In the genomic region with DNA sequence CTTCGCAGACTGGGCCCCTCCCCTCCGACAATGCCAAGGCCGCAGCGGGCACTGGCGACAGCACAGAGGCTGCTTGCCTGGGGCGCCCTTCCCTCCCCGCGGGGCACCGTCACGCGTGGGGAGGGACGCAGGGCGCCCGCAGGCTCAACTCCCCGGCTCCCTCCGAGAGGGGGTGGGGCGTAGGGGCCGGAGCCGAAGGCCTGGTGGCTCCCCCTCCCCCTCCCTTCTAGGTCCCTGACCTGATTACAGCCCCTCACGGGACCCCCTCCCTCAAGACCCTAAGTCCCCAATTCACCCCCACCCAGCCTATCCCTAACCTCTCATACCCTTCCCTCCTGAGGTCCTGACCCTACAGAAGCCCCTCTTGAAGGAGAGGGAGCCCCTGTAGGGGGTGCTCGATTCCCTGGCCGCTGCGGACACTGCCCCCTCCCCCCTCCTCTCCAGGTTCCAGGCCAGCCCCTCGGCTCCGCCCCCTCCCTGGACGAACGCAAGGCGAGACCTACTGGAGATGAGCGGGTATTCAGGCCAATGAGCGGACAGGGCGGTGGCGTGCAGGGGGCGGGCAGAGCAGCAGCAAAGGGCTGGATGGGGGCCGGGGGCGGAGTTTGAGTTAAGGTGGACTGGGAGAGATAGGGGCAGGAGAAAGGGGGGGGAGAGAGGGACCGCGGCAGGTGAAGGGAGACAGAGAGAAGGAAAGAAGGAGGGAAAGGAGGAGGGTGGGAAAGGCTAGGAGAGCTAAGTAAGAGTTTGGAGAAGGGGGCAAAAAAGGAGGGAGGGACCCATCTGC, we compare ENCODE assay signal across 8 cellular contexts. TPM values are rescaled to one million over a fixed set of nuclear protein-coding genes. Genes with fewer than 3 reads are reported as not detected.
A peak's percentile ranks its signal among the peaks of the same experiment; 100 is the strongest.
DNase-seq lines count a peak whose midpoint lies in the region; ATAC-seq and TF ChIP-seq lines count a peak whose summit lies in the region.

No MANE protein-coding gene starts in this region.

- ATAC-seq in gastroesophageal sphincter: peak; percentile 89

- H3K4me3 ChIP-seq in gastroesophageal sphincter (peak overlapping the region; percentile 76 to 89), neutrophil (ENCODE audit: low read depth in 1 of 2, low read length in 1 of 2) (peak overlapping the region; percentile 85 to 100), subcutaneous abdominal adipose tissue (ENCODE audit: low read depth in 1 of 5, low read length in 5 of 5) (peak overlapping the region; percentile 77 to 97 (median 81))

- H3K4me1 Mint-ChIP-seq in activated naive CD4-positive, alpha-beta T cell treated with anti-CD3 and anti-CD28 coated beads for 36 hours (ENCODE audit: low read depth): peaks cover 50% of the 10 kb centered on the region

- H3K27me3 Mint-ChIP-seq in activated naive CD4-positive, alpha-beta T cell treated with anti-CD3 and anti-CD28 coated beads for 36 hours (ENCODE audit: low read depth): no peaks in the 10 kb centered on the region

- in situ Hi-C loops in SK-MEL-5 (cut with HindIII; ENCODE audit: low pct_unique_long_range_greater_than_20kb, low sequenced_read_pairs): no loop called here

- TF ChIP-seq CTCF in gastroesophageal sphincter (IDR thresholded peaks at IDR 0.05) (peak in 3 of 4 experiments; percentile 30 to 65 (median 46)), neutrophil (IDR thresholded peaks at IDR 0.05) (peak; percentile 62)

- H3K4me1 ChIP-seq in gastroesophageal sphincter (peaks cover 6 to 53% (median 30%) of the 10 kb centered on the region in 3 donors), neutrophil (ENCODE audit: control insufficient read depth in 1 of 2, insufficient read depth in 1 of 2, low read depth in 1 of 2, low read length in 1 of 2) (peaks cover 69 to 77% of the 10 kb centered on the region in 2 experiments), subcutaneous abdominal adipose tissue (ENCODE audit: control insufficient read depth in 5 of 5, insufficient read depth in 5 of 5, low read length in 5 of 5) (peaks cover 6 to 79% (median 61%) of the 10 kb centered on the region in 5 donors)

- no peaks in the 10 kb centered on the region for H3K9me3 Mint-ChIP-seq in activated naive CD4-positive, alpha-beta T cell treated with anti-CD3 and anti-CD28 coated beads for 36 hours

- peak overlapping the region; percentile 94 for H3K27ac Mint-ChIP-seq in activated naive CD4-positive, alpha-beta T cell treated with anti-CD3 and anti-CD28 coated beads for 36 hours

- H3K9ac ChIP-seq in subcutaneous abdominal adipose tissue (ENCODE audit: low read length in 5 of 5): peak overlapping the region in 4 of 5 donors; percentile 73 to 91 (median 84)

- TF ChIP-seq POLR2A in gastroesophageal sphincter (IDR thresholded peaks at IDR 0.05): peak; percentile 36 to 59

- H3K36me3 ChIP-seq in gastroesophageal sphincter (no peaks in the 10 kb centered on the region), neutrophil (no peaks in the 10 kb centered on the region), subcutaneous abdominal adipose tissue (ENCODE audit: control insufficient read depth in 5 of 5, insufficient read depth in 5 of 5, low read length in 5 of 5) (no peaks in the 10 kb centered on the region)

- WGBS in gastroesophageal sphincter (ENCODE audit: low coverage in 1 of 2), 2 donors: 0% methylated on average over 1 to 9 of the region's 37 CpGs

- TF ChIP-seq EP300 in gastroesophageal sphincter (IDR thresholded peaks at IDR 0.05): no peak

- H3K9me3 ChIP-seq in gastroesophageal sphincter: no peaks in the 10 kb centered on the region
- H3K9me3 ChIP-seq in neutrophil: no peaks in the 10 kb centered on the region
- no peaks in the 10 kb centered on the region for H3K9me3 ChIP-seq in subcutaneous abdominal adipose tissue (ENCODE audit: control insufficient read depth in 5 of 5, low read length in 5 of 5)

- H3K27ac ChIP-seq in gastroesophageal sphincter: peak overlapping the region; percentile 88 to 97 (median 96)
- H3K27ac ChIP-seq in neutrophil: peak overlapping the region; percentile 97
- H3K27ac ChIP-seq in subcutaneous abdominal adipose tissue (ENCODE audit: low read depth, low read length): peak overlapping the region; percentile 97

- no peaks in the 10 kb centered on the region for H3K27me3 ChIP-seq in gastroesophageal sphincter
- no peaks in the 10 kb centered on the region for H3K27me3 ChIP-seq in neutrophil
- no peaks in the 10 kb centered on the region for H3K27me3 ChIP-seq in subcutaneous abdominal adipose tissue (ENCODE audit: control insufficient read depth in 5 of 5, insufficient read depth in 4 of 5, low read length in 5 of 5)

- CTCF ChIA-PET in activated naive CD4-positive, alpha-beta T cell treated with anti-CD3 and anti-CD28 coated beads for 36 hours (lab: Charles Lee): interaction anchor here (0.7 to 1.8 kb wide), 5 partner anchors 14 to 192 kb away, joined by 3 to 8 read pairs (median 3); no protein-coding TSS in a partner anchor

- peaks cover 13% of the 10 kb centered on the region for H3K36me3 Mint-ChIP-seq in activated naive CD4-positive, alpha-beta T cell treated with anti-CD3 and anti-CD28 coated beads for 36 hours (ENCODE audit: low read depth)

- intact Hi-C loops in activated naive CD4-positive, alpha-beta T cell treated with anti-CD3 and anti-CD28 coated beads for 36 hours (cut with micrococcal nuclease): loop anchor here (1.0 to 10.0 kb wide), 12 partner anchors 8 to 1037 kb away; a partner anchor contains a TSS

- H3K4me3 Mint-ChIP-seq in activated naive CD4-positive, alpha-beta T cell treated with anti-CD3 and anti-CD28 coated beads for 36 hours: peak overlapping the region; percentile 91

- DNase-seq in ELR (ENCODE audit: low read depth) (peak; percentile 99), HCEC 1CT (peak; percentile 99), NAMALWA (ENCODE audit: low spot score) (peak; percentile 99), SK-MEL-5 (ENCODE audit: low read depth, low spot score) (peak; percentile 100)
- peak; percentile 100 for DNase-seq in activated naive CD4-positive, alpha-beta T cell treated with anti-CD3 and anti-CD28 coated beads for 36 hours

RNA-seq across cellular contexts. Expression of a gene that starts 0.7 kb away (rescaled TPM):
- 25.1 and 29.1 TPM in 2 replicates for total RNA-seq in SK-MEL-5 (2014; rRNA removed; shearing (Covaris generic))
- 39.9 and 40.7 TPM in 2 replicates for polyA plus RNA-seq in SK-MEL-5 (2015; cell fraction: cytosol; rRNA removed)
- polyA plus RNA-seq in SK-MEL-5 (2015; cell fraction: nucleus; rRNA removed): 61.0 and 69.9 TPM in 2 replicates
- total RNA-seq in activated naive CD4-positive, alpha-beta T cell treated with anti-CD3 and anti-CD28 coated beads for 36 hours: 100 to 1,000 TPM in 1 of 2 experiments, 10 to 100 TPM in 1; 90.6 to 101 TPM
- total RNA-seq in gastroesophageal sphincter: 10 to 100 TPM; 45.5 to 63.4 (median 49.5) TPM

RNA-seq across cellular contexts. Expression of a gene that starts 8.5 kb away (rescaled TPM):
- total RNA-seq in SK-MEL-5 (2014; rRNA removed; shearing (Covaris generic)): 0.48 and 1.2 TPM in 2 replicates
- not detected in 2 replicates for polyA plus RNA-seq in SK-MEL-5 (2015; cell fraction: cytosol; rRNA removed)
- not detected in 2 replicates for polyA plus RNA-seq in SK-MEL-5 (2015; cell fraction: nucleus; rRNA removed)
- under 1 TPM; 0.36 to 0.99 TPM for total RNA-seq in activated naive CD4-positive, alpha-beta T cell treated with anti-CD3 and anti-CD28 coated beads for 36 hours
- not detected for total RNA-seq in gastroesophageal sphincter

RNA-seq across cellular contexts. Expression of a gene that starts 18.7 kb away (rescaled TPM):
- total RNA-seq in SK-MEL-5 (2014; rRNA removed; shearing (Covaris generic)): 53.5 and 58.2 TPM in 2 replicates
- polyA plus RNA-seq in SK-MEL-5 (2015; cell fraction: cytosol; rRNA removed): 64.7 and 67.3 TPM in 2 replicates
- polyA plus RNA-seq in SK-MEL-5 (2015; cell fraction: nucleus; rRNA removed): 153 and 201 TPM in 2 replicates
- total RNA-seq in activated naive CD4-positive, alpha-beta T cell treated with anti-CD3 and anti-CD28 coated beads for 36 hours: 10 to 100 TPM; 27.2 to 30.0 TPM
- total RNA-seq in gastroesophageal sphincter: 10 to 100 TPM; 12.8 to 23.5 (median 20.7) TPM

RNA-seq across cellular contexts. Expression of a gene that starts 27.4 kb away (rescaled TPM):
- total RNA-seq in SK-MEL-5 (2014; rRNA removed; shearing (Covaris generic)): 122 and 157 TPM in 2 replicates
- 114 and 176 TPM in 2 replicates for polyA plus RNA-seq in SK-MEL-5 (2015; cell fraction: cytosol; rRNA removed)
- 45.6 and 61.6 TPM in 2 replicates for polyA plus RNA-seq in SK-MEL-5 (2015; cell fraction: nucleus; rRNA removed)
- 100 to 1,000 TPM; 283 to 291 TPM for total RNA-seq in activated naive CD4-positive, alpha-beta T cell treated with anti-CD3 and anti-CD28 coated beads for 36 hours
- total RNA-seq in gastroesophageal sphincter: 10 to 100 TPM in 3 of 4 donors, 1 to 10 TPM in 1; 7.5 to 24.2 (median 17.6) TPM

RNA-seq across cellular contexts. Expression of a gene that starts 31.3 kb away (rescaled TPM):
- total RNA-seq in SK-MEL-5 (2014; rRNA removed; shearing (Covaris generic)): 102 and 107 TPM in 2 replicates
- polyA plus RNA-seq in SK-MEL-5 (2015; cell fraction: cytosol; rRNA removed): 133 and 152 TPM in 2 replicates
- 162 and 220 TPM in 2 replicates for polyA plus RNA-seq in SK-MEL-5 (2015; cell fraction: nucleus; rRNA removed)
- 10 to 100 TPM; 35.5 to 40.8 TPM for total RNA-seq in activated naive CD4-positive, alpha-beta T cell treated with anti-CD3 and anti-CD28 coated beads for 36 hours
- total RNA-seq in gastroesophageal sphincter: 100 to 1,000 TPM in 1 of 4 donors, 10 to 100 TPM in 3; 69.1 to 104 (median 90.2) TPM

Comparison
In these comparisons a context has a peak if more than half of its experiments do, and no peak if none do; other contexts are left out.
1. Peak in every context shown above with its lines: DNase-seq, ATAC-seq, H3K4me3 ChIP-seq and H3K27ac ChIP-seq.